8 cellular contexts compared by ENCODE assay signal in genomic region chr2:30448308-30448707, GRCh38. TPM values are rescaled to one million over a fixed set of nuclear protein-coding genes. Genes with fewer than 3 reads are reported as not detected.
DNase-seq lines count a peak whose midpoint lies in the region; ATAC-seq and TF ChIP-seq lines count a peak whose summit lies in the region.

No MANE protein-coding gene starts in this region.

- H3K27ac Mint-ChIP-seq in activated naive CD4-positive, alpha-beta T cell treated with anti-CD3 and anti-CD28 coated beads, Interleukin-2, amount 50 U/mL, for 72 hours = peak overlapping the region; percentile 91 to 99

- H3K4me1 ChIP-seq in left ventricle myocardium inferior (peaks cover 47% of the 10 kb centered on the region), left lung (peaks cover 0 to 31% of the 10 kb centered on the region in 2 donors), upper lobe of right lung (no peaks in the 10 kb centered on the region)

- peak overlapping the region; percentile 87 for H3K27ac ChIP-seq in left ventricle myocardium inferior (replicated peaks)
- H3K27ac ChIP-seq in left lung = no peak overlapping the region
- H3K27ac ChIP-seq in upper lobe of right lung = peak overlapping the region; percentile 85

- ATAC-seq in left cardiac atrium (no peak), left lung (no peak), upper lobe of right lung (no peak), GM18502 (IDR thresholded peaks at IDR 0.05; ENCODE audit: poor library complexity, unreplicated experiment) (no peak)
- ATAC-seq in activated naive CD4-positive, alpha-beta T cell treated with anti-CD3 and anti-CD28 coated beads, Interleukin-2, amount 50 U/mL, for 72 hours = peak; percentile 28 to 62

- no peaks in the 10 kb centered on the region for H3K9me3 ChIP-seq in left ventricle myocardium inferior (replicated peaks)
- H3K9me3 ChIP-seq in left lung = no peaks in the 10 kb centered on the region
- H3K9me3 ChIP-seq in upper lobe of right lung = no peaks in the 10 kb centered on the region

- H3K4me3 ChIP-seq in left ventricle myocardium inferior = peak overlapping the region; percentile 93
- peak overlapping the region; percentile 64 to 97 for H3K4me3 ChIP-seq in left lung
- peak overlapping the region; percentile 96 for H3K4me3 ChIP-seq in upper lobe of right lung

- TF ChIP-seq CTCF in left ventricle myocardium inferior (IDR thresholded peaks at IDR 0.05; ENCODE audit: borderline replicate concordance) (no peak), left lung (IDR thresholded peaks at IDR 0.05) (no peak), upper lobe of right lung (IDR thresholded peaks at IDR 0.05) (no peak)

- H3K27me3 ChIP-seq in left ventricle myocardium inferior (ENCODE audit: low read depth) (no peaks in the 10 kb centered on the region), left lung (no peaks in the 10 kb centered on the region), upper lobe of right lung (no peaks in the 10 kb centered on the region)

- no peaks in the 10 kb centered on the region for H3K9me3 Mint-ChIP-seq in activated naive CD4-positive, alpha-beta T cell treated with anti-CD3 and anti-CD28 coated beads, Interleukin-2, amount 50 U/mL, for 72 hours

- intact Hi-C loops in left ventricle myocardium inferior (cut with micrococcal nuclease) (no loop called here), left cardiac atrium (cut with DNase I) (loop anchor here (5.0 to 10.0 kb wide), 3 partner anchors 84 to 214 kb away; partner anchors contain the start of gene LBH (in 1 of the 2)), left lung (cut with DNase I) (no loop called here), upper lobe of right lung (cut with DNase I) (no loop called here)

- H3K36me3 ChIP-seq in left ventricle myocardium inferior (no peaks in the 10 kb centered on the region), left lung (no peaks in the 10 kb centered on the region), upper lobe of right lung (no peaks in the 10 kb centered on the region)

- no peak for DNase-seq in left ventricle myocardium inferior
- no peak for DNase-seq in left cardiac atrium
- DNase-seq in activated naive CD4-positive, alpha-beta T cell treated with anti-CD3 and anti-CD28 coated beads, Interleukin-2, amount 50 U/mL, for 72 hours (ENCODE audit: low spot score in 2 of 2) = no peak
- no peak for DNase-seq in left lung
- no peak for DNase-seq in upper lobe of right lung
- no peak for DNase-seq in dermis blood vessel endothelial cell
- DNase-seq in stimulated activated CD4-positive, alpha-beta T cell treated with anti-CD3 and anti-CD28 coated beads, Interleukin-4, amount 100 ng/mL, for 1 hour = no peak

- H3K36me3 Mint-ChIP-seq in activated naive CD4-positive, alpha-beta T cell treated with anti-CD3 and anti-CD28 coated beads, Interleukin-2, amount 50 U/mL, for 72 hours = peaks cover 18 to 25% of the 10 kb centered on the region in 2 donors

RNA-seq across cellular contexts. Expression of gene LCLAT1, which starts 1.3 kb away (rescaled TPM):
- 41.0 TPM for total RNA-seq in left ventricle myocardium inferior
- 10 to 100 TPM; 13.4 to 13.8 TPM for total RNA-seq in left cardiac atrium
- 10 to 100 TPM in 1 of 2 donors, 1 to 10 TPM in 1; 8.1 to 24.1 TPM for total RNA-seq in activated naive CD4-positive, alpha-beta T cell treated with anti-CD3 and anti-CD28 coated beads, Interleukin-2, amount 50 U/mL, for 72 hours
- 10 to 100 TPM; 16.1 to 24.9 TPM for total RNA-seq in left lung
- 16.5 TPM for total RNA-seq in upper lobe of right lung
- total RNA-seq in dermis blood vessel endothelial cell = 14.6 and 15.4 TPM in 2 replicates

Comparison
In these comparisons a context has a peak if more than half of its experiments do, and no peak if none do; other contexts are left out.
1. intact Hi-C loops: an anchor here in left cardiac atrium (5.0 to 10.0 kb wide); none called in left ventricle myocardium inferior, left lung and upper lobe of right lung.
2. H3K27ac ChIP-seq: peak in left ventricle myocardium inferior (single experiment) and upper lobe of right lung (single experiment); none in left lung (0 of 2).
3. ATAC-seq: peak in activated naive CD4-positive, alpha-beta T cell treated with anti-CD3 and anti-CD28 coated beads, Interleukin-2, amount 50 U/mL, for 72 hours (2 of 2); none in left cardiac atrium (0 of 2), left lung (single experiment), upper lobe of right lung (single experiment) and GM18502 (single experiment).
4. Peak in every context shown above with its lines, with median percentiles within 50 percentile points of each other: H3K4me3 ChIP-seq.